16 cellular contexts compared by ENCODE assay signal in the genomic region with DNA sequence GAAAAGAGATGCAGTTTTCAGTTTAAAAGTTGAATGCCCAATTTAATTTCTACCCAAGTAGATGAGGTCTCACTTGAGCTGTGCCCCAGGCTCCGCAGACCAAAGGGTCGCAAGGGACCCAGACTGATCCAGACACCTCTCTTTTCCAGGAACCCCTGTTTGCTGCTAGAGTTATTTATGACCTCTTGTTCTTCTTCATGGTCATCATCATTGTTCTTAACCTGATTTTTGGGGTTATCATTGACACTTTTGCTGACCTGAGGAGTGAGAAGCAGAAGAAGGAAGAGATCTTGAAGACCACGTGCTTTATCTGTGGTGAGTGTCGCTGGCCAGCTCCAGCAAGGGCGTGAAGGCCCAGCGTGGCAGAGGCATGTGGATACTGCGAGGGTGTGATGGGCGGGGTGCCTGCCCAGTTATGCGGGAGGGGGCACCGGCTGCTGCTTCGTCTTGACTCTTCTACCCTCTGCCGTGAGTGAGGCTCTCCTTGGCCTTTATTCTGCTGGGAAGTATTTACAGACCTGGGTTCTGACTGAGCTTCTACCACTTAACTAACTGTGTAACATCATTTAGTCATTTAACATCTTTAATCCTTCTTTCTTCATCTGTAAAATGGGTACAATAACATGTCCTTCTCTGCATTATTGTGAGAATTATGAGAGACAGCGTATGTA.
A peak's percentile ranks its signal among the peaks of the same experiment; 100 is the strongest.
DNase-seq lines count a peak whose midpoint lies in the region; ATAC-seq and TF ChIP-seq lines count a peak whose summit lies in the region.
"Had no signal": no experiment of that assay in that cellular context is flagged by ENCODE, and none has a peak within 500 bp of the region (broad histone marks: within the 10 kb centered on the region; RNA-seq: fewer than 3 reads in every experiment).

No MANE protein-coding gene starts in this region.

- TF ChIP-seq CTCF in NB4 (IDR thresholded peaks at IDR 0.05; ENCODE audit: low read depth, low read length) (no peak), gastroesophageal sphincter (IDR thresholded peaks at IDR 0.05) (no peak), lower leg skin (IDR thresholded peaks at IDR 0.05) (no peak)

- H3K9me3 ChIP-seq in gastroesophageal sphincter (peaks cover 0 to 5% (median 0%) of the 10 kb centered on the region in 3 donors), trophoblast cell (ENCODE audit: insufficient read depth, low read depth, low read length) (no peaks in the 10 kb centered on the region)
- H3K9me3 ChIP-seq: BE2C, pancreas had no signal

- DNase-seq in GF-D8 (lab: John Stamatoyannopoulos, UW) (peak; percentile 11), NB4 (ENCODE audit: low read depth) (peak; percentile 48), trophoblast cell (no peak), DMS53 (lab: John Stamatoyannopoulos, UW) (no peak), lower leg skin (ENCODE audit: low spot score in 2 of 2) (no peak), nucleus accumbens (lab: John Stamatoyannopoulos, UW) (no peak)
- DNase-seq: amniotic stem cell; BE2C; Kasumi-1; NCI-H1092 treated with DMSO at 0.1 percent for 48 hours; NCI-H510A treated with DMSO at 0.1 percent for 48 hours; pancreas; stimulated activated CD4-positive, alpha-beta T cell treated with anti-CD3 and anti-CD28 coated beads, Interleukin-2, amount 100 ng/mL, for 48 hours; substantia nigra had no signal

- H3K4ac ChIP-seq in trophoblast cell (ENCODE audit: low read depth, low read length), result no peak overlapping the region

- H4K91ac ChIP-seq in trophoblast cell (ENCODE audit: low read depth, low read length), result peak overlapping the region; percentile 0

- no peak overlapping the region for H3K4me2 ChIP-seq in trophoblast cell (ENCODE audit: low read length)

- peaks cover 17% of the 10 kb centered on the region for H3K79me1 ChIP-seq in trophoblast cell (ENCODE audit: low read length)

- H4K12ac ChIP-seq in trophoblast cell (ENCODE audit: low read depth, low read length), result no peak overlapping the region

- H3K27me3 ChIP-seq in gastroesophageal sphincter (no peaks in the 10 kb centered on the region), trophoblast cell (ENCODE audit: insufficient read depth, low read length) (no peaks in the 10 kb centered on the region)
- H3K27me3 ChIP-seq: BE2C, pancreas had no signal

- no peak overlapping the region for H2AFZ ChIP-seq in trophoblast cell (ENCODE audit: insufficient read depth, low read length, poor library complexity)

- H3K4me1 ChIP-seq in gastroesophageal sphincter, result peaks cover 0 to 27% (median 8%) of the 10 kb centered on the region in 3 donors
- peaks cover 2 to 8% of the 10 kb centered on the region in 2 experiments for H3K4me1 ChIP-seq in trophoblast cell (ENCODE audit: control insufficient read depth in 1 of 2, insufficient read depth in 2 of 2, low read length in 2 of 2)
- H3K4me1 ChIP-seq: BE2C, pancreas had no signal

- 87 to 95% methylated on average over 10 to 12 of the region's 13 CpGs for WGBS in gastroesophageal sphincter (ENCODE audit: low coverage in 1 of 2), 2 donors
- no CpG with 5 or more reads among the region's 13 CpGs for WGBS in trophoblast cell (ENCODE audit: extremely low coverage, insufficient coverage, insufficient read length)
- WGBS in lower leg skin, 2 donors, result 92 to 94% methylated on average over 13 of the region's 13 CpGs

- H2BK5ac ChIP-seq in trophoblast cell (ENCODE audit: low read depth, low read length, poor library complexity), result no peak overlapping the region

- intact Hi-C loops in lower leg skin (cut with DNase I; ENCODE audit: low total_unique reads), result no loop called here

- H3K79me2 ChIP-seq in trophoblast cell (ENCODE audit: control insufficient read depth, insufficient read depth, low read length, poor library complexity), result no peaks in the 10 kb centered on the region

- TF ChIP-seq POLR2A in NB4 (IDR thresholded peaks at IDR 0.05; ENCODE audit: extremely low read depth, insufficient read length) (no peak), gastroesophageal sphincter (IDR thresholded peaks at IDR 0.05) (no peak), lower leg skin (IDR thresholded peaks at IDR 0.05) (no peak)

- H4K8ac ChIP-seq in trophoblast cell (ENCODE audit: low read depth, low read length), result peak overlapping the region; percentile 26

- no peak for TF ChIP-seq EP300 in gastroesophageal sphincter (IDR thresholded peaks at IDR 0.05)

- no peak overlapping the region for H3K9ac ChIP-seq in trophoblast cell (ENCODE audit: low read length)

- peak overlapping the region; percentile 84 for H2BK12ac ChIP-seq in trophoblast cell (ENCODE audit: low read length)

- no peak overlapping the region for H3K23ac ChIP-seq in trophoblast cell (ENCODE audit: low read length)

- peak overlapping the region; percentile 36 for H3K14ac ChIP-seq in trophoblast cell (ENCODE audit: low read length)

- H3K27ac ChIP-seq in gastroesophageal sphincter, result peak overlapping the region in 3 of 4 donors; percentile 46 to 61 (median 61)
- H3K27ac ChIP-seq in trophoblast cell (ENCODE audit: low read depth, low read length), result no peak overlapping the region
- H3K27ac ChIP-seq: pancreas had no signal

- H2AK5ac ChIP-seq in trophoblast cell (ENCODE audit: low read length), result peak overlapping the region; percentile 59

- H3K4me3 ChIP-seq in NB4 (ENCODE audit: low read depth, low read length) (peak overlapping the region; percentile 19), gastroesophageal sphincter (no peak overlapping the region), trophoblast cell (ENCODE audit: low read depth, low read length) (no peak overlapping the region), lower leg skin (ENCODE audit: low read depth, poor library complexity, severe bottlenecking) (no peak overlapping the region)
- H3K4me3 ChIP-seq: pancreas had no signal

- H3K36me3 ChIP-seq in gastroesophageal sphincter, result peaks cover 0 to 80% of the 10 kb centered on the region in 2 donors
- peaks cover 2 to 4% of the 10 kb centered on the region in 2 experiments for H3K36me3 ChIP-seq in trophoblast cell (ENCODE audit: control insufficient read depth in 1 of 2, insufficient read depth in 2 of 2, low read length in 2 of 2)

- H3K18ac ChIP-seq in trophoblast cell (ENCODE audit: low read length), result peak overlapping the region; percentile 33

- peak overlapping the region; percentile 23 for H2BK120ac ChIP-seq in trophoblast cell (ENCODE audit: insufficient read depth, low read length, poor library complexity)

- no peak for ATAC-seq in gastroesophageal sphincter
- ATAC-seq: activated T-helper 17 cell treated with anti-CD3 and anti-CD28 coated beads, Interleukin-2, amount 50 U/mL, for 72 hours had no signal

Comparison
In these comparisons a context has a peak if more than half of its experiments do, and no peak if none do; other contexts are left out.
1. DNase-seq: peak in GF-D8 (single experiment) and NB4 (single experiment); none in trophoblast cell (0 of 2), DMS53 (single experiment), lower leg skin (0 of 2) and nucleus accumbens (0 of 56).